14 cellular contexts compared by ENCODE assay signal in the genomic region with DNA sequence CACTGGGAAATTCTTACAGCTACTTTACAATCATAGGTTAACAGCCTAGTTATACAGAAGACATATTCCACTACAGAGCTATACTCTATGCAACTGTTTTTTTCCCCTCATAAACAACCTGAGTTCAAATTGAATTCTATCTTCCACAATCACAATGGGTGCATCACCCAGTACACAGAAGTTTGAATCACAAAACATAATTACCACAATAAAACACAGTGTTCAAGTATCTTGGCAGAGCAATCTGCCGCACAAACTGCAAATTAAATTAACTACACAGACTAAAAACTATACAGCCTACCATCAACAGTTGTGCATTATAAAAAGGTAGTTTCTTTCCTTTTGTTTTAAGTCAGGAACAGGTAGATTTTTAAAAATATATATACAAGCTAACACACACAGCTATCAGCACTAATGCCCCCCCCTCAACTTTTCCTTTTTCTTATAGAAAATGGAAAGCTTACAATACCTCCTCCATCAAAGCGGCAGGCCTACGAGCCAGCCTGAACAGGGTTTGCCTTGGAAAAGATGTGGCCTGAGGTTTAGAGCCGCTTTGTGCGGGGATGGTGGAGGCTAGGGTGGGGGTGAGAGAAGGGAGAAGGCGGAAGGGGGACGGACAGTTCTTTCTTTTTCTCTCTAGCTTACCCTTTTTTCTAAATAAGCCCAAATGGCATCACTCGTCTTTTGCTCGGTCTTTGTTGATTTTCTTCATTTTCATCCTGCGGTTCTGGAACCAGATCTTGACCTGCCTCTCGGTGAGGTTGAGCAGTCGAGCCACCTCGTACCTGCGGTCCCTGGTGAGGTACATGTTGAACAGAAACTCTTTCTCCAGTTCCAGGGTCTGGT. TPM values are rescaled to one million over a fixed set of nuclear protein-coding genes. Genes with fewer than 3 reads are reported as not detected.
DNase-seq lines count a peak whose midpoint lies in the region; ATAC-seq, FAIRE-seq and TF ChIP-seq lines count a peak whose summit lies in the region.
"Had no signal": no experiment of that assay in that cellular context is flagged by ENCODE, and none has a peak within 500 bp of the region (broad histone marks: within the 10 kb centered on the region; RNA-seq: fewer than 3 reads in every experiment).

No MANE protein-coding gene starts in this region.

- no peak overlapping the region for H3K14ac ChIP-seq in neuronal stem cell (ENCODE audit: low read length)

- no CpG with 5 or more reads among the region's 14 CpGs for whole genome bisulfite sequencing in neuronal stem cell (ENCODE audit: extremely low coverage in 2 of 2, insufficient read length in 2 of 2, insufficient replicate concordance in 1 of 2), 2 donors

- H3K4ac ChIP-seq in neuronal stem cell (ENCODE audit: low read length): no peak overlapping the region

- TF ChIP-seq POLR2A in endothelial cell of umbilical vein (IDR thresholded peaks at IDR 0.05; ENCODE audit: low read depth, low read length): no peak

- no peak overlapping the region for H3K18ac ChIP-seq in neuronal stem cell (ENCODE audit: low read length)

- H4K8ac ChIP-seq in neuronal stem cell (ENCODE audit: low read depth, low read length): no peak overlapping the region

- TF ChIP-seq CTCF in BJ (IDR thresholded peaks at IDR 0.05; ENCODE audit: insufficient read depth, low read depth, low read length): no peak
- TF ChIP-seq CTCF in HFF-Myc (IDR thresholded peaks at IDR 0.05; ENCODE audit: low read depth, low read length, missing control alignments): no peak
- no peak for TF ChIP-seq CTCF in endothelial cell of umbilical vein (IDR thresholded peaks at IDR 0.05; ENCODE audit: extremely low read depth in 1 of 2, insufficient read depth in 1 of 2, low read depth in 1 of 2, low read length in 2 of 2)

- H2AFZ ChIP-seq in endothelial cell of umbilical vein (ENCODE audit: low read depth, low read length): no peak overlapping the region
- H2AFZ ChIP-seq in neuronal stem cell (ENCODE audit: low read length): no peak overlapping the region

- POLR2A ChIA-PET in BJ (lab: Charles Lee): no interaction called here
- POLR2A ChIA-PET in endothelial cell of umbilical vein (lab: Charles Lee): interaction anchor here (1.6 to 2.4 kb wide), 2 partner anchors 11 to 22 kb away, joined by 6 to 15 read pairs; a partner anchor contains a TSS

- H2BK5ac ChIP-seq in neuronal stem cell (ENCODE audit: low read length): no peak overlapping the region

- CTCF ChIA-PET in BJ (lab: Yijun Ruan, JAX): interaction anchor here (0.5 to 4.0 kb wide), 14 partner anchors 10 to 1311 kb away, joined by 3 to 74 read pairs (median 6); a partner anchor contains a TSS
- CTCF ChIA-PET in endothelial cell of umbilical vein (lab: Charles Lee): interaction anchor here (0.9 to 4.6 kb wide), 9 partner anchors 13 to 798 kb away, joined by 3 to 145 read pairs (median 27); a partner anchor contains a TSS

- H3K4me2 ChIP-seq in endothelial cell of umbilical vein (ENCODE audit: insufficient read depth, low read length) (peak overlapping the region; percentile 91), neuronal stem cell (ENCODE audit: insufficient read depth, low read length, poor library complexity, severe bottlenecking) (no peak overlapping the region)

- H3K4me3 ChIP-seq in BJ (ENCODE audit: low read depth, low read length): peak overlapping the region; percentile 72
- H3K4me3 ChIP-seq in HFF-Myc (replicated peaks; ENCODE audit: low read depth, low read length): peak overlapping the region; percentile 83
- H3K4me3 ChIP-seq in endothelial cell of umbilical vein (replicated peaks in 1 of 3; ENCODE audit: insufficient read depth in 1 of 3, low read depth in 1 of 3, low read length in 3 of 3): peak overlapping the region; percentile 63 to 98 (median 88)
- H3K4me3 ChIP-seq in neuronal stem cell (ENCODE audit: low read length in 2 of 2): no peak overlapping the region

- H2BK15ac ChIP-seq in neuronal stem cell (ENCODE audit: low read length): no peak overlapping the region

- no TSS peak for BruUV-seq in endothelial cell of umbilical vein (replicated peaks; lab: Mats Ljungman, UMichigan)

- no peaks in the 10 kb centered on the region for H3K9me1 ChIP-seq in endothelial cell of umbilical vein (replicated peaks; ENCODE audit: control insufficient read depth, extremely low read depth, insufficient read depth, low read length)

- H3K9ac ChIP-seq in endothelial cell of umbilical vein (replicated peaks; ENCODE audit: extremely low read depth, insufficient read depth, low read length): peak overlapping the region; percentile 85
- H3K9ac ChIP-seq in neuronal stem cell (ENCODE audit: low read depth, low read length, poor library complexity): no peak overlapping the region

- no peak overlapping the region for H2BK120ac ChIP-seq in neuronal stem cell (ENCODE audit: low read depth, low read length)

- no peak overlapping the region for H4K91ac ChIP-seq in neuronal stem cell (ENCODE audit: low read depth, low read length, poor library complexity)

- peak overlapping the region; percentile 75 for H3K23ac ChIP-seq in neuronal stem cell (ENCODE audit: low read depth, low read length, poor library complexity)

- H3K27ac ChIP-seq in endothelial cell of umbilical vein (ENCODE audit: insufficient read depth, low read depth, low read length) (peak overlapping the region; percentile 91), neuronal stem cell (replicated peaks; ENCODE audit: low read length) (no peak overlapping the region)

- H3K79me1 ChIP-seq in neuronal stem cell (ENCODE audit: low read depth, low read length): peaks cover 2% of the 10 kb centered on the region

- peaks cover 53% of the 10 kb centered on the region for H3K4me1 ChIP-seq in endothelial cell of umbilical vein (ENCODE audit: control insufficient read depth, extremely low read depth, insufficient read depth, low read length)
- no peaks in the 10 kb centered on the region for H3K4me1 ChIP-seq in neuronal stem cell (ENCODE audit: control insufficient read depth in 2 of 2, insufficient read depth in 1 of 2, low read depth in 1 of 2, low read length in 2 of 2)

- H2BK12ac ChIP-seq in neuronal stem cell (ENCODE audit: low read length): no peak overlapping the region

- H3K27me3 ChIP-seq in BJ (ENCODE audit: control insufficient read depth, insufficient read depth, low read length) (no peaks in the 10 kb centered on the region), endothelial cell of umbilical vein (ENCODE audit: control insufficient read depth in 2 of 2, insufficient read depth in 2 of 2, low read length in 2 of 2) (no peaks in the 10 kb centered on the region), neuronal stem cell (ENCODE audit: control insufficient read depth in 3 of 3, insufficient read depth in 3 of 3, low read depth in 1 of 3, low read length in 3 of 3) (peaks cover 73 to 97% (median 95%) of the 10 kb centered on the region in 3 experiments)

- no peak overlapping the region for H2AK5ac ChIP-seq in neuronal stem cell (ENCODE audit: low read depth, low read length)

- H3K79me2 ChIP-seq in endothelial cell of umbilical vein (ENCODE audit: control insufficient read depth, insufficient read depth, low read length): peaks cover 80% of the 10 kb centered on the region

- no peak for DNase-seq in BJ (ENCODE audit: low read depth)
- no peak for DNase-seq in HFF-Myc (ENCODE audit: extremely low read depth, low read depth)
- no peak for DNase-seq in endothelial cell of umbilical vein (ENCODE audit: low read depth, low spot score)
- no peak for DNase-seq in neuronal stem cell (ENCODE audit: low spot score)
- no peak for DNase-seq in COLO829 (ENCODE audit: low spot score)
- DNase-seq in stimulated activated CD4-positive, alpha-beta T cell treated with anti-CD3 and anti-CD28 coated beads, Interleukin-2, amount 100 ng/mL, for 48 hours: no peak
- DNase-seq: Calu3; foreskin melanocyte; NCI-H187 treated with DMSO at 0.1 percent for 48 hours; stimulated activated CD4-positive, alpha-beta T cell treated with anti-CD3 and anti-CD28 coated beads, Interleukin-12 subunit alpha, Interleukin-12 subunit beta, amount 100 ng/mL, for 4 hours had no signal

- FAIRE-seq in endothelial cell of umbilical vein (lab: Jason Lieb, UNC): no peak
- FAIRE-seq: GM12892, TTC549 had no signal

- intact Hi-C loops in endothelial cell of umbilical vein (cut with micrococcal nuclease): loop anchor here (5.0 kb wide), 3 partner anchors 746 to 1771 kb away; no protein-coding TSS in a partner anchor

- ATAC-seq in HG03045 (IDR thresholded peaks at IDR 0.05; ENCODE audit: unreplicated experiment) (no peak), esophagus mucosa (no peak)

- H4K20me1 ChIP-seq in endothelial cell of umbilical vein (replicated peaks; ENCODE audit: control insufficient read depth, extremely low read depth, insufficient read depth, low read length): no peaks in the 10 kb centered on the region

- peaks cover 14% of the 10 kb centered on the region for H3K36me3 ChIP-seq in BJ (ENCODE audit: control insufficient read depth, insufficient read depth, low read length)
- H3K36me3 ChIP-seq in endothelial cell of umbilical vein (ENCODE audit: control insufficient read depth in 2 of 2, extremely low read depth in 1 of 2, insufficient read depth in 2 of 2, low read length in 2 of 2): peaks cover 3 to 7% of the 10 kb centered on the region in 2 experiments
- no peaks in the 10 kb centered on the region for H3K36me3 ChIP-seq in neuronal stem cell (replicated peaks in 1 of 2; ENCODE audit: control insufficient read depth in 2 of 2, insufficient read depth in 2 of 2, low read length in 2 of 2)

- dilution Hi-C loops in endothelial cell of umbilical vein (cut with MboI; ENCODE audit: extremely low pct_ligation_motif_present, low sequenced_read_pairs): loop anchor here (10.0 to 25.0 kb wide), 3 partner anchors 308 to 976 kb away; no protein-coding TSS in a partner anchor

- no peaks in the 10 kb centered on the region for H3K9me3 ChIP-seq in endothelial cell of umbilical vein (replicated peaks; ENCODE audit: control insufficient read depth, insufficient read depth, low read length)
- peaks cover 15 to 33% of the 10 kb centered on the region in 2 donors for H3K9me3 ChIP-seq in neuronal stem cell (replicated peaks in 1 of 2; ENCODE audit: control insufficient read depth in 2 of 2, insufficient read depth in 1 of 2, low read depth in 1 of 2, low read length in 2 of 2)

RNA-seq across cellular contexts. Expression of a gene that starts 2.2 kb away (rescaled TPM):
- 12.6 and 15.0 TPM in 2 replicates for polyA plus RNA-seq in BJ (2011; rRNA removed)
- 1.4 and 3.4 TPM in 2 replicates for polyA minus RNA-seq in BJ (2011; rRNA and poly(A)+ RNA removed)
- total RNA-seq in endothelial cell of umbilical vein: 61.6 and 62.9 TPM in 2 replicates
- 47.2 and 84.1 TPM in 2 replicates for polyA plus RNA-seq in endothelial cell of umbilical vein
- 44.6 and 46.3 TPM in 2 replicates for polyA plus RNA-seq in endothelial cell of umbilical vein (2011; cell fraction: cytosol; rRNA removed)
- 94.3 and 108 TPM in 2 replicates for polyA plus RNA-seq in endothelial cell of umbilical vein (2011; cell fraction: nucleus; rRNA removed)
- 32.3 and 47.7 TPM in 2 replicates for polyA plus RNA-seq in endothelial cell of umbilical vein (2012)
- 8.0 and 11.3 TPM in 2 replicates for polyA minus RNA-seq in endothelial cell of umbilical vein
- not detected for polyA minus RNA-seq in endothelial cell of umbilical vein (2011; cell fraction: cytosol; rRNA and poly(A)+ RNA removed)
- 14.0 and 22.7 TPM in 2 replicates for polyA minus RNA-seq in endothelial cell of umbilical vein (2011; cell fraction: nucleus; rRNA and poly(A)+ RNA removed)
- polyA plus RNA-seq in neuronal stem cell (2013, experiment 1 of 2): not detected
- not detected for polyA plus RNA-seq in neuronal stem cell (2013, experiment 2 of 2)
- 1.7 TPM for total RNA-seq in esophagus mucosa

RNA-seq across cellular contexts. Expression of a gene that starts 6.7 kb away (rescaled TPM):
- 3.8 and 4.4 TPM in 2 replicates for polyA plus RNA-seq in BJ (2011; rRNA removed)
- 1.4 and 2.3 TPM in 2 replicates for polyA minus RNA-seq in BJ (2011; rRNA and poly(A)+ RNA removed)
- total RNA-seq in endothelial cell of umbilical vein: 15.6 and 18.5 TPM in 2 replicates
- polyA plus RNA-seq in endothelial cell of umbilical vein: 16.9 and 18.1 TPM in 2 replicates
- polyA plus RNA-seq in endothelial cell of umbilical vein (2011; cell fraction: cytosol; rRNA removed): 13.0 and 13.8 TPM in 2 replicates
- polyA plus RNA-seq in endothelial cell of umbilical vein (2011; cell fraction: nucleus; rRNA removed): 5.6 and 8.3 TPM in 2 replicates
- 13.9 and 16.0 TPM in 2 replicates for polyA plus RNA-seq in endothelial cell of umbilical vein (2012)
- polyA minus RNA-seq in endothelial cell of umbilical vein: 8.6 and 9.4 TPM in 2 replicates
- polyA minus RNA-seq in endothelial cell of umbilical vein (2011; cell fraction: cytosol; rRNA and poly(A)+ RNA removed): 5.9 TPM
- polyA minus RNA-seq in endothelial cell of umbilical vein (2011; cell fraction: nucleus; rRNA and poly(A)+ RNA removed): 3.8 and 4.1 TPM in 2 replicates
- polyA plus RNA-seq in neuronal stem cell (2013, experiment 1 of 2): not detected
- polyA plus RNA-seq in neuronal stem cell (2013, experiment 2 of 2): not detected
- 5.2 TPM for total RNA-seq in esophagus mucosa
- total RNA-seq: Calu3 had no signal

RNA-seq across cellular contexts. Expression of a gene that starts 10.8 kb away (rescaled TPM):
- polyA plus RNA-seq in BJ (2011; rRNA removed) (0.09 and 0.15 TPM in 2 replicates), endothelial cell of umbilical vein (4.2 and 4.7 TPM in 2 replicates)
- polyA minus RNA-seq in BJ (2011; rRNA and poly(A)+ RNA removed): 0.77 TPM in 1 of 2 replicates, not detected in the other
- total RNA-seq in endothelial cell of umbilical vein (12.0 and 14.0 TPM in 2 replicates), esophagus mucosa (5.4 TPM)
- polyA plus RNA-seq in endothelial cell of umbilical vein (2011; cell fraction: cytosol; rRNA removed): 1.5 and 2.4 TPM in 2 replicates
- polyA plus RNA-seq in endothelial cell of umbilical vein (2011; cell fraction: nucleus; rRNA removed): 14.0 and 14.1 TPM in 2 replicates
- polyA plus RNA-seq in endothelial cell of umbilical vein (2012): 4.6 and 5.6 TPM in 2 replicates
- 1.6 and 2.0 TPM in 2 replicates for polyA minus RNA-seq in endothelial cell of umbilical vein
- polyA minus RNA-seq in endothelial cell of umbilical vein (2011; cell fraction: cytosol; rRNA and poly(A)+ RNA removed): not detected
- 7.1 and 20.1 TPM in 2 replicates for polyA minus RNA-seq in endothelial cell of umbilical vein (2011; cell fraction: nucleus; rRNA and poly(A)+ RNA removed)
- not detected for polyA plus RNA-seq in neuronal stem cell (2013, experiment 1 of 2)
- polyA plus RNA-seq in neuronal stem cell (2013, experiment 2 of 2): not detected

RNA-seq across cellular contexts. Expression of a gene that starts 11.0 kb away (rescaled TPM):
- polyA plus RNA-seq in BJ (2011; rRNA removed): 54.7 and 59.6 TPM in 2 replicates
- polyA minus RNA-seq in BJ (2011; rRNA and poly(A)+ RNA removed): 32.3 and 43.4 TPM in 2 replicates
- total RNA-seq in endothelial cell of umbilical vein: 24.4 and 27.6 TPM in 2 replicates
- 23.7 and 30.3 TPM in 2 replicates for polyA plus RNA-seq in endothelial cell of umbilical vein
- polyA plus RNA-seq in endothelial cell of umbilical vein (2011; cell fraction: cytosol; rRNA removed): 15.8 and 19.0 TPM in 2 replicates
- 16.7 TPM in 2 replicates for polyA plus RNA-seq in endothelial cell of umbilical vein (2011; cell fraction: nucleus; rRNA removed)
- 15.1 and 20.3 TPM in 2 replicates for polyA plus RNA-seq in endothelial cell of umbilical vein (2012)
- 24.4 and 30.3 TPM in 2 replicates for polyA minus RNA-seq in endothelial cell of umbilical vein
- 3.2 TPM for polyA minus RNA-seq in endothelial cell of umbilical vein (2011; cell fraction: cytosol; rRNA and poly(A)+ RNA removed)
- polyA minus RNA-seq in endothelial cell of umbilical vein (2011; cell fraction: nucleus; rRNA and poly(A)+ RNA removed): 8.0 and 9.1 TPM in 2 replicates
- polyA plus RNA-seq in neuronal stem cell (2013, experiment 1 of 2): not detected
- polyA plus RNA-seq in neuronal stem cell (2013, experiment 2 of 2): not detected
- total RNA-seq in esophagus mucosa: 1.1 TPM

RNA-seq across cellular contexts. Expression of a gene that starts 15.6 kb away (rescaled TPM):
- polyA plus RNA-seq in BJ (2011; rRNA removed) (0.45 and 0.77 TPM in 2 replicates), endothelial cell of umbilical vein (7.8 and 10.0 TPM in 2 replicates)
- 0.62 TPM in 1 of 2 replicates, not detected in the other for polyA minus RNA-seq in BJ (2011; rRNA and poly(A)+ RNA removed)
- total RNA-seq in endothelial cell of umbilical vein (17.9 and 20.7 TPM in 2 replicates), esophagus mucosa (1.7 TPM)
- polyA plus RNA-seq in endothelial cell of umbilical vein (2011; cell fraction: cytosol; rRNA removed): 5.0 and 6.7 TPM in 2 replicates
- 15.6 and 19.9 TPM in 2 replicates for polyA plus RNA-seq in endothelial cell of umbilical vein (2011; cell fraction: nucleus; rRNA removed)
- 6.1 and 6.2 TPM in 2 replicates for polyA plus RNA-seq in endothelial cell of umbilical vein (2012)
- polyA minus RNA-seq in endothelial cell of umbilical vein: 6.1 and 6.7 TPM in 2 replicates
- polyA minus RNA-seq in endothelial cell of umbilical vein (2011; cell fraction: cytosol; rRNA and poly(A)+ RNA removed): not detected
- polyA minus RNA-seq in endothelial cell of umbilical vein (2011; cell fraction: nucleus; rRNA and poly(A)+ RNA removed): 8.4 and 18.0 TPM in 2 replicates
- not detected for polyA plus RNA-seq in neuronal stem cell (2013, experiment 1 of 2)
- polyA plus RNA-seq in neuronal stem cell (2013, experiment 2 of 2): not detected

Comparison
In these comparisons a context has a peak if more than half of its experiments do, and no peak if none do; other contexts are left out.
1. H3K4me3 ChIP-seq: peak in BJ (single experiment), HFF-Myc (single experiment) and endothelial cell of umbilical vein (3 of 3); none in neuronal stem cell (0 of 2).
2. RNA of a gene that starts 2.2 kb away (total RNA-seq): 61.6 to 62.9 TPM in endothelial cell of umbilical vein; 1.7 TPM in esophagus mucosa (single experiment); every median in the first group is over 10 times any median in the second.